Comparison of ENCODE assay signal across 32 cellular contexts in genomic region chrX:125758819-125759218, GRCh38.
"Had no signal": no experiment of that assay in that cellular context is flagged by ENCODE, and none has a peak within 500 bp of the region (broad histone marks: within the 10 kb centered on the region; RNA-seq: fewer than 3 reads in every experiment).

No MANE protein-coding gene starts in this region.

- DNase-seq: activated B cell treated with CpG ODN at 0.5 μM for 24 hours; activated CD4-positive, alpha-beta memory T cell treated with anti-CD3 and anti-CD28 coated beads for 36 hours; activated CD4-positive, alpha-beta T cell treated with anti-CD3 and anti-CD28 coated beads for 48 hours; activated CD4-positive, alpha-beta T cell treated with anti-CD3 and anti-CD28 coated beads, Interleukin-2, amount 50 U/mL, for 1 hour; activated CD8-positive, alpha-beta memory T cell treated with anti-CD3 and anti-CD28 coated beads, Interleukin-2, amount 10 ng/mL, durations not matched to agents 7 days and 5 days; activated CD8-positive, alpha-beta memory T cell treated with anti-CD3 and anti-CD28 coated beads, Interleukin-2, amount 50 U/mL, for 4 hours; activated CD8-positive, alpha-beta T cell treated with anti-CD3 and anti-CD28 coated beads, Interleukin-2, amount 10 ng/mL, durations not matched to agents 7 days and 5 days; activated effector memory CD4-positive, alpha-beta T cell treated with anti-CD3 and anti-CD28 coated beads, Interleukin-2, amount 50 U/mL, for 16 hours; activated naive CD4-positive, alpha-beta T cell treated with anti-CD3 and anti-CD28 coated beads for 36 hours; activated naive CD8-positive, alpha-beta T cell treated with anti-CD3 and anti-CD28 coated beads for 36 hours; activated naive CD8-positive, alpha-beta T cell treated with anti-CD3 and anti-CD28 coated beads, Interleukin-2, amount 50 U/mL, for 24 hours; activated T-cell treated with anti-CD3 and anti-CD28 coated beads, Interleukin-2, amount 50 U/mL, for 1 hour; activated T-cell treated with anti-CD3 and anti-CD28 coated beads, Interleukin-2, amount 50 U/mL, for 48 hours; adrenal gland; amygdala; central memory CD4-positive, alpha-beta T cell; cerebellar nuclear complex; colonic mucosa; dorsolateral prefrontal cortex; effector memory CD4-positive, alpha-beta T cell; endodermal cell; foreskin fibroblast; glutamatergic neuron; T-helper 1 cell; T-helper 17 cell; WERI-Rb-1 had no signal

- H3K4me3 ChIP-seq: adrenal gland, cardiac muscle cell, colonic mucosa, dorsolateral prefrontal cortex had no signal

- H3K9me3 ChIP-seq: adrenal gland, colonic mucosa had no signal

- H3K27ac ChIP-seq: adrenal gland, breast epithelium, cardiac muscle cell, colonic mucosa, dorsolateral prefrontal cortex, WERI-Rb-1 had no signal

- H3K4me1 ChIP-seq: adrenal gland, breast epithelium, colonic mucosa, heart left ventricle had no signal

- H3K27me3 ChIP-seq: adrenal gland, breast epithelium, cardiac muscle cell, colonic mucosa, heart left ventricle had no signal

- FAIRE-seq: frontal cortex had no signal

- H3K36me3 ChIP-seq: adrenal gland, breast epithelium, cardiac muscle cell, colonic mucosa, heart left ventricle, WERI-Rb-1 had no signal

- ATAC-seq: activated CD4-positive, CD25-positive, alpha-beta regulatory T cell treated with anti-CD3 and anti-CD28 coated beads, Interleukin-2, amount 50 U/mL, for 24 hours; activated CD8-positive, alpha-beta memory T cell treated with anti-CD3 and anti-CD28 coated beads, Interleukin-2, amount 10 ng/mL, durations not matched to agents 7 days and 5 days; activated CD8-positive, alpha-beta T cell treated with anti-CD3 and anti-CD28 coated beads, Interleukin-2, amount 10 ng/mL, durations not matched to agents 7 days and 5 days; activated naive CD8-positive, alpha-beta T cell treated with anti-CD3 and anti-CD28 coated beads, Interleukin-2, amount 50 U/mL, for 24 hours; esophagus mucosa; T-helper 17 cell had no signal
